1 cellular context compared by ENCODE assay signal in the genomic region with DNA sequence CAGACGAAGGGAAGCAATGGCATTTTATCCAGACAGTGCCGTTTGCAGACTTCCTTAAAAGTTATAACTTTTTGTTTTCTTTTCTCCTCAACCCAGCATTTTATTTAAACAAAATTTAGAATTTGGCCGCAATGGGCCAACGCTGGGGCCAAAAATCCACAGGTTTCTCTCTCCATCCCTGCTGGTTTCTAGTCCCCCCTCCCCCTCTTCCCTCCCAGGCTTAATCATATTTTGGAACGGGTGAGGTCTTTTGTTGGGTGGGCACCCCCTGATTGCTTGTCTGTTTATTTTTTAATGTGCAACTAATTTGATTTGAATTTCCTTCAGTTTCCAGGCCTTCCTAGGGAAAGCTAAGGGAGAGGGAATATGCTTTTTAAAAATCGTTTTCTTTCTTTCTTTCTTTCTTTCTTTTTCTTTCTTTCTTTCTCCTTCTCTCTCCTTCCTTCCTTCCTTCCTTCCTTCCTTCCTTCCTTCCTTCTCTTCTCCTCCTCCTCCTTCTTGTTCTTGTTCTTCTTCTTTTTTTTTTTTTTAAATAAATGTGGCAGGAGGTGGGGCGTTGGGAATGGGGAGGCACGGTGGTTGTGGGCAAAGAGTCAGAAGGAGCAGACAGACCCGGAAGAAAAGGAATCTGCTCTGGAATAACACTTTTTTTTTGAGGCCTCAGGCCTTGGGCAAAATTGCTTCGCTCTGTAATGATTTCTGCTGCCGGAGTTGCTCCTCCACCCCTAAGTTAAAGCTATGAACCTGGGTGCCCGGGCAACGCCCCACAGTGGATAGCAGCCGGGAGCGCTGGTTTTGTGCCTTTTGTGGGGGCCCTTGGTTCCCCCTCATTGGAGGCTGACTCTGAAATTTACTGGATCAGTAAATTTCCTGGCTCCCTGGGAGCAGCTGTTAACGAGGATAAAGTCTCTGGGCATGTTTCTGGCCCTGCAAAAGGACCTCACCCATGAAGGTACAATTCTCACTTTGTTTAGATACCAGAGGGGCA.
A peak's percentile ranks its signal among the peaks of the same experiment; 100 is the strongest.
TF ChIP-seq lines count a peak whose summit lies in the region.

No MANE protein-coding gene starts in this region.

TF ChIP-seq in GM12878, 131 proteins besides CTCF, POLR2A, EP300 and RAD21 (continued from another document):
- TF ChIP-seq EED (IDR thresholded peaks at IDR 0.05; ENCODE audit: low read depth): 0 out of 2 replicates have a peak, but pooled peaks have one; percentile 4
- no peak for TF ChIP-seq PBX3 (IDR thresholded peaks at IDR 0.05; ENCODE audit: insufficient replicate concordance, low read depth, low read length)
- TF ChIP-seq, protein P1, sequence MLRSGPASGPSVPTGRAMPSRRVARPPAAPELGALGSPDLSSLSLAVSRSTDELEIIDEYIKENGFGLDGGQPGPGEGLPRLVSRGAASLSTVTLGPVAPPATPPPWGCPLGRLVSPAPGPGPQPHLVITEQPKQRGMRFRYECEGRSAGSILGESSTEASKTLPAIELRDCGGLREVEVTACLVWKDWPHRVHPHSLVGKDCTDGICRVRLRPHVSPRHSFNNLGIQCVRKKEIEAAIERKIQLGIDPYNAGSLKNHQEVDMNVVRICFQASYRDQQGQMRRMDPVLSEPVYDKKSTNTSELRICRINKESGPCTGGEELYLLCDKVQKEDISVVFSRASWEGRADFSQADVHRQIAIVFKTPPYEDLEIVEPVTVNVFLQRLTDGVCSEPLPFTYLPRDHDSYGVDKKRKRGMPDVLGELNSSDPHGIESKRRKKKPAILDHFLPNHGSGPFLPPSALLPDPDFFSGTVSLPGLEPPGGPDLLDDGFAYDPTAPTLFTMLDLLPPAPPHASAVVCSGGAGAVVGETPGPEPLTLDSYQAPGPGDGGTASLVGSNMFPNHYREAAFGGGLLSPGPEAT (IDR thresholded peaks at IDR 0.05; ENCODE audit: low read depth): 0 out of 2 replicates have a peak, but pooled peaks have one; percentile 29
- no peak for TF ChIP-seq CBFB (IDR thresholded peaks at IDR 0.05; ENCODE audit: low read depth)
- TF ChIP-seq KAT2A (conservative IDR thresholded peaks at IDR 0.05; ENCODE audit: control insufficient read depth, low read depth, low read length): no peak
- no peak for TF ChIP-seq TARDBP (IDR thresholded peaks at IDR 0.05; ENCODE audit: borderline replicate concordance)
